In genomic region chr3:108221911-108222812, GRCh38 we compare ENCODE assay signal across 8 cellular contexts. TPM values are rescaled to one million over a fixed set of nuclear protein-coding genes. Genes with fewer than 3 reads are reported as not detected.
A peak's percentile ranks its signal among the peaks of the same experiment; 100 is the strongest.
DNase-seq lines count a peak whose midpoint lies in the region; TF ChIP-seq lines count a peak whose summit lies in the region.

TSS of gene IFT57 (minus strand) at chr3:108222424. CDS start at chr3:108222322, 102 bp downstream.

- no peaks in the 10 kb centered on the region for H3K27me3 ChIP-seq in HAP-1 (ENCODE audit: low read depth)
- H3K27me3 ChIP-seq in MM.1S (replicated peaks; ENCODE audit: insufficient read depth, low read length) = no peaks in the 10 kb centered on the region
- no peaks in the 10 kb centered on the region for H3K27me3 ChIP-seq in neural cell (ENCODE audit: insufficient read depth, low read depth, low read length)
- H3K27me3 ChIP-seq in stomach = no peaks in the 10 kb centered on the region

- peak; percentile 99 for DNase-seq in ELR (ENCODE audit: low read depth)
- peak; percentile 95 to 98 for DNase-seq in HAP-1 (ENCODE audit: low spot score in 2 of 2)
- DNase-seq in MM.1S = peak; percentile 97
- DNase-seq in SIG-M5 treated with dmso at 0.1 percent for 504 hours (lab: John Stamatoyannopoulos, UW; ENCODE audit: unreplicated experiment) = peak; percentile 98
- DNase-seq in activated gamma-delta T cell treated with Interleukin-2 at 50 U/mL for 16 hours = peak; percentile 94
- peak; percentile 98 for DNase-seq in fibroblast of villous mesenchyme (ENCODE audit: low read depth)
- DNase-seq in stomach = peak; percentile 96

- peak; percentile 63 for TF ChIP-seq RAD21 in neural cell (conservative IDR thresholded peaks at IDR 0.05)

- no peaks in the 10 kb centered on the region for H3K36me3 ChIP-seq in HAP-1 (replicated peaks)
- H3K36me3 ChIP-seq in MM.1S (replicated peaks; ENCODE audit: insufficient read depth, low read length) = no peaks in the 10 kb centered on the region
- no peaks in the 10 kb centered on the region for H3K36me3 ChIP-seq in neural cell (ENCODE audit: insufficient read depth, low read length)
- H3K36me3 ChIP-seq in stomach = peaks cover 0 to 9% (median 0%) of the 10 kb centered on the region in 4 donors

- WGBS in stomach, 5 donors = 0 to 1% (median 1%) methylated on average over 35 to 57 of the region's 57 CpGs

- TF ChIP-seq CTCF in MM.1S (IDR thresholded peaks at IDR 0.05; ENCODE audit: low read length) (no peak), fibroblast of villous mesenchyme (IDR thresholded peaks at IDR 0.05; ENCODE audit: insufficient read depth, low read depth, low read length) (no peak), neural cell (IDR thresholded peaks at IDR 0.05; ENCODE audit: poor library complexity, severe bottlenecking) (no peak), stomach (IDR thresholded peaks at IDR 0.05) (no peak)

- peaks cover 10% of the 10 kb centered on the region; the same call in 1 of the 2 replicates for H3F3A ChIP-seq in MM.1S (ENCODE audit: insufficient read depth, low read length)
- H3F3A ChIP-seq in neural cell (ENCODE audit: insufficient read depth, low read length, poor library complexity, severe bottlenecking) = no peaks in the 10 kb centered on the region

- TF ChIP-seq EP300 in neural cell (conservative IDR thresholded peaks at IDR 0.05; ENCODE audit: poor library complexity, severe bottlenecking) (peak; percentile 56), stomach (IDR thresholded peaks at IDR 0.05) (no peak)

- intact Hi-C loops in stomach (cut with DNase I; ENCODE audit: low total_unique reads) = no loop called here

- H3K4me1 ChIP-seq in HAP-1 (peaks cover 22% of the 10 kb centered on the region), MM.1S (ENCODE audit: low read length) (peaks cover 16% of the 10 kb centered on the region), stomach (peaks cover 0 to 53% (median 23%) of the 10 kb centered on the region in 4 donors)

- no peaks in the 10 kb centered on the region for H3K79me2 ChIP-seq in MM.1S (ENCODE audit: low read length)
- H3K79me2 ChIP-seq in neural cell (replicated peaks; ENCODE audit: insufficient read depth, low read length) = peaks cover 36% of the 10 kb centered on the region

- H3K4me3 ChIP-seq in HAP-1 = peak within 1 kb of the TSS; percentile 57
- H3K4me3 ChIP-seq in MM.1S (ENCODE audit: low read length) = peak within 1 kb of the TSS; percentile 84
- H3K4me3 ChIP-seq in fibroblast of villous mesenchyme (ENCODE audit: low read depth, low read length) = peak within 1 kb of the TSS; percentile 84
- H3K4me3 ChIP-seq in neural cell (ENCODE audit: low read length) = peak within 1 kb of the TSS; percentile 92
- peak within 1 kb of the TSS; percentile 66 to 79 (median 78) for H3K4me3 ChIP-seq in stomach

- H3K9me3 ChIP-seq in HAP-1 = no peaks in the 10 kb centered on the region
- H3K9me3 ChIP-seq in MM.1S (replicated peaks; ENCODE audit: insufficient read depth, low read length) = no peaks in the 10 kb centered on the region
- no peaks in the 10 kb centered on the region for H3K9me3 ChIP-seq in neural cell (ENCODE audit: low read length)
- no peaks in the 10 kb centered on the region for H3K9me3 ChIP-seq in stomach

- H3K9ac ChIP-seq in MM.1S (ENCODE audit: low read length) = peak within 1 kb of the TSS; percentile 89
- peak within 1 kb of the TSS; percentile 84 for H3K9ac ChIP-seq in neural cell (ENCODE audit: low read length)

- peak within 1 kb of the TSS; percentile 90 for H2AFZ ChIP-seq in MM.1S (ENCODE audit: low read length)
- H2AFZ ChIP-seq in neural cell (ENCODE audit: low read depth, low read length) = peak within 1 kb of the TSS; percentile 71

- in situ Hi-C loops in HAP-1 (cut with MboI; ENCODE audit: low sequenced_read_pairs) = no loop called here

- H3K27ac ChIP-seq in MM.1S (ENCODE audit: low read length) (peak within 1 kb of the TSS; percentile 56; the same call in 1 of the 2 replicates), neural cell (ENCODE audit: low read length) (peak within 1 kb of the TSS; percentile 68), stomach (peak within 1 kb of the TSS; percentile 78 to 86 (median 84))

- H3K4me2 ChIP-seq in MM.1S (ENCODE audit: low read depth, low read length) (peak within 1 kb of the TSS; percentile 78), neural cell (ENCODE audit: low read length) (peak within 1 kb of the TSS; percentile 91)

- H3K9me2 ChIP-seq in MM.1S (replicated peaks; ENCODE audit: insufficient read depth, low read length) (no peaks in the 10 kb centered on the region), neural cell (ENCODE audit: insufficient read depth, low read length) (no peaks in the 10 kb centered on the region)

- peak in 2 of 4 donors; percentile 14 to 54 for TF ChIP-seq POLR2A in stomach (IDR thresholded peaks at IDR 0.05)

- no peaks in the 10 kb centered on the region for H4K20me1 ChIP-seq in MM.1S (ENCODE audit: insufficient read depth, low read length)
- H4K20me1 ChIP-seq in neural cell (ENCODE audit: insufficient read depth) = no peaks in the 10 kb centered on the region

TF ChIP-seq in neural cell, 6 proteins besides CTCF, POLR2A, EP300 and RAD21:
- TF ChIP-seq EZH2 (IDR thresholded peaks at IDR 0.05; ENCODE audit: borderline replicate concordance, insufficient read depth, low read length, poor library complexity, severe bottlenecking) (no peak), REST (IDR thresholded peaks at IDR 0.05; ENCODE audit: borderline replicate concordance) (no peak), SMC3 (conservative IDR thresholded peaks at IDR 0.05; ENCODE audit: poor library complexity) (peak; percentile 52), POLR2AphosphoS5 (IDR thresholded peaks at IDR 0.05) (peak; percentile 72), MXI1 (conservative IDR thresholded peaks at IDR 0.05; ENCODE audit: poor library complexity, severe bottlenecking) (peak; percentile 98), TAF1 (IDR thresholded peaks at IDR 0.05; ENCODE audit: low read depth) (no peak)

RNA-seq across cellular contexts. Expression of gene IFT57, which starts in this region (rescaled TPM):
- total RNA-seq in fibroblast of villous mesenchyme = 62.8 and 81.2 TPM in 2 replicates
- 59.0 and 70.7 TPM in 2 replicates for polyA plus RNA-seq in neural cell
- polyA minus RNA-seq in neural cell = 53.5 and 62.6 TPM in 2 replicates
- 100 to 1,000 TPM in 2 of 5 donors, 10 to 100 TPM in 3; 34.9 to 118 (median 38.5) TPM for total RNA-seq in stomach
- 10 to 100 TPM; 15.6 to 32.4 (median 29.5) TPM for polyA plus RNA-seq in stomach

Comparison
In these comparisons a context has a peak if more than half of its experiments do, and no peak if none do; other contexts are left out.
1. Peak in every context shown above with its lines: DNase-seq, H3K4me3 ChIP-seq and H3K27ac ChIP-seq.